ENCODE assay signal across 27 cellular contexts in genomic region chr20:18377896-18378481, GRCh38.
"Had no signal": no experiment of that assay in that cellular context is flagged by ENCODE, and none has a peak within 500 bp of the region (broad histone marks: within the 10 kb centered on the region; RNA-seq: fewer than 3 reads in every experiment).

No MANE protein-coding gene starts in this region.

- DNase-seq: activated CD4-positive, alpha-beta T cell treated with anti-CD3 and anti-CD28 coated beads for 36 hours; activated CD4-positive, CD25-positive, alpha-beta regulatory T cell; activated CD8-positive, alpha-beta memory T cell treated with anti-CD3 and anti-CD28 coated beads, Interleukin-2, amount 10 ng/mL, durations not matched to agents 7 days and 5 days; activated CD8-positive, alpha-beta T cell treated with anti-CD3 and anti-CD28 coated beads, Interleukin-2, amount 10 ng/mL, durations not matched to agents 7 days and 5 days; activated naive CD8-positive, alpha-beta T cell treated with anti-CD3 and anti-CD28 coated beads, Interleukin-2, amount 50 U/mL, for 24 hours; activated T-cell treated with anti-CD3 and anti-CD28 coated beads, Interleukin-2, amount 50 U/mL, for 48 hours; endodermal cell; foreskin fibroblast; heart left ventricle; hypothalamus; immature natural killer cell; kidney glomerular epithelial cell; lower lobe of right lung; mesendoderm; mucosa of descending colon; naive B cell; nephron progenitor cell; pancreas; right cardiac atrium; stimulated activated CD4-positive, alpha-beta T cell treated with anti-CD3 and anti-CD28 coated beads, Interleukin-4, amount 100 ng/mL, for 1 hour; stomach; T-helper 1 cell; tibial artery; upper lobe of right lung had no signal

- H3K27me3 ChIP-seq: heart left ventricle, pancreas, stomach, suprapubic skin, tibial artery, upper lobe of right lung had no signal

- H3K4me1 ChIP-seq: heart left ventricle, lower lobe of right lung, pancreas, stomach, suprapubic skin, tibial artery, upper lobe of right lung had no signal

- H3K4me3 ChIP-seq: heart left ventricle, lower lobe of right lung, mucosa of descending colon, pancreas, stomach, suprapubic skin, tibial artery, upper lobe of right lung had no signal

- H3K9me3 ChIP-seq: heart left ventricle, lower lobe of right lung, mucosa of descending colon, pancreas, suprapubic skin, tibial artery, upper lobe of right lung had no signal

- H3K36me3 ChIP-seq: heart left ventricle, lower lobe of right lung, pancreas, stomach, suprapubic skin, tibial artery, upper lobe of right lung had no signal

- ATAC-seq: activated CD4-positive, alpha-beta T cell treated with anti-CD3 and anti-CD28 coated beads for 36 hours; activated CD8-positive, alpha-beta memory T cell treated with anti-CD3 and anti-CD28 coated beads, Interleukin-2, amount 10 ng/mL, durations not matched to agents 7 days and 5 days; activated CD8-positive, alpha-beta T cell treated with anti-CD3 and anti-CD28 coated beads, Interleukin-2, amount 10 ng/mL, durations not matched to agents 7 days and 5 days; activated naive CD8-positive, alpha-beta T cell treated with anti-CD3 and anti-CD28 coated beads, Interleukin-2, amount 50 U/mL, for 24 hours; esophagus mucosa; heart left ventricle; left lobe of liver; lower lobe of right lung; mucosa of descending colon; pancreas; right cardiac atrium; upper lobe of right lung had no signal

- H3K27ac ChIP-seq: heart left ventricle, lower lobe of right lung, pancreas, stomach, suprapubic skin, tibial artery, upper lobe of right lung had no signal
